22 cellular contexts compared by ENCODE assay signal in the genomic region with DNA sequence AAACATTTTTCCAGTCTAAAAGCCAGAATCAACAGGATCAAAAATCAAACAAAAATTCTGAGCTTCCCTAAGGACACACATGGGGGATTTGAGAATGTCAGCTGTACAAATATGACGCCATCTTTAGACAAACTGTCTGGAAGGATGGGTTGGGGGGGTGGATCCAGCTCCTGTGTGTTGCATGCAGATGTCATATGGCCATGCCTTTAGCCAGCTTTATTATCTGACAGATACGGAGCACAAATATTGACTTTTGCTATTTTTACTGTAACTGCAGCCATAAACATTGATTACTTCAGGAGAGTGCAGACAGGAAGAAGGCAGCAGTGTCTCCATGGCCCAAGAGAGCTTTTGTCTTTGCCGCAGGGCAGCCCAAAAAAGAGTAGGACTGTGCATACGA.
A peak's percentile ranks its signal among the peaks of the same experiment; 100 is the strongest.
DNase-seq lines count a peak whose midpoint lies in the region; TF ChIP-seq lines count a peak whose summit lies in the region.
"Had no signal": no experiment of that assay in that cellular context is flagged by ENCODE, and none has a peak within 500 bp of the region (broad histone marks: within the 10 kb centered on the region; RNA-seq: fewer than 3 reads in every experiment).

No MANE protein-coding gene starts in this region.

- no peaks in the 10 kb centered on the region for H3K36me3 Mint-ChIP-seq in mesothelial cell of epicardium
- H3K36me3 Mint-ChIP-seq: activated CD4-positive, alpha-beta memory T cell treated with anti-CD3 and anti-CD28 coated beads for 36 hours; activated naive CD4-positive, alpha-beta T cell treated with anti-CD3 and anti-CD28 coated beads, Interleukin-2, amount 50 U/mL, for 24 hours; CD4-positive, alpha-beta memory T cell had no signal

- peaks cover 4% of the 10 kb centered on the region for H3K9me3 Mint-ChIP-seq in mesothelial cell of epicardium
- H3K9me3 Mint-ChIP-seq: activated CD4-positive, alpha-beta memory T cell treated with anti-CD3 and anti-CD28 coated beads for 36 hours; activated naive CD4-positive, alpha-beta T cell treated with anti-CD3 and anti-CD28 coated beads, Interleukin-2, amount 50 U/mL, for 24 hours; activated T-helper 17 cell treated with anti-CD3 and anti-CD28 coated beads, Interleukin-2, amount 50 U/mL, for 72 hours had no signal

- DNase-seq in DMS53 (lab: John Stamatoyannopoulos, UW): peak; percentile 34
- DNase-seq in DMS53 treated with DMSO at 0.1 percent for 48 hours (lab: John Stamatoyannopoulos, UW; ENCODE audit: unreplicated experiment): no peak
- peak; percentile 96 for DNase-seq in NCI-H146 treated with DMSO at 0.1 percent for 48 hours (lab: John Stamatoyannopoulos, UW; ENCODE audit: unreplicated experiment)
- DNase-seq in mesothelial cell of epicardium (ENCODE audit: low spot score in 2 of 2, unreplicated experiment in 2 of 2): no peak
- DNase-seq in 8988T: no peak
- DNase-seq in DMS79 (lab: John Stamatoyannopoulos, UW): no peak
- no peak for DNase-seq in stimulated activated naive CD4-positive, alpha-beta T cell treated with Interleukin-2 at 50 U/mL for 16 hours (lab: John Stamatoyannopoulos, UW)
- DNase-seq: activated B cell treated with CpG ODN at 0.5 μM for 24 hours; activated CD4-positive, alpha-beta memory T cell treated with anti-CD3 and anti-CD28 coated beads for 36 hours; activated CD8-positive, alpha-beta memory T cell treated with anti-CD3 and anti-CD28 coated beads, Interleukin-2, amount 50 U/mL, for 48 hours; anterior cingulate cortex; CD4-positive, alpha-beta memory T cell; DND-41; dorsolateral prefrontal cortex; NCI-H1105 treated with DMSO at 0.1 percent for 48 hours; NCI-H2171 treated with DMSO at 0.1 percent for 48 hours; NCI-H524 treated with DMSO at 0.1 percent for 48 hours; SW 1271; upper lobe of left lung had no signal

- TF ChIP-seq CTCF in mesothelial cell of epicardium (IDR thresholded peaks at IDR 0.05; ENCODE audit: unreplicated experiment): no peak

- peaks cover 20% of the 10 kb centered on the region for H3K4me1 Mint-ChIP-seq in mesothelial cell of epicardium
- H3K4me1 Mint-ChIP-seq: activated B cell treated with CpG ODN at 0.5 μM for 24 hours; activated naive CD4-positive, alpha-beta T cell treated with anti-CD3 and anti-CD28 coated beads, Interleukin-2, amount 50 U/mL, for 24 hours; activated T-helper 17 cell treated with anti-CD3 and anti-CD28 coated beads, Interleukin-2, amount 50 U/mL, for 72 hours; CD4-positive, alpha-beta memory T cell had no signal

- no peak overlapping the region for H3K4me3 Mint-ChIP-seq in mesothelial cell of epicardium
- H3K4me3 Mint-ChIP-seq: activated B cell treated with CpG ODN at 0.5 μM for 24 hours; activated CD4-positive, alpha-beta memory T cell treated with anti-CD3 and anti-CD28 coated beads for 36 hours; activated naive CD4-positive, alpha-beta T cell treated with anti-CD3 and anti-CD28 coated beads, Interleukin-2, amount 50 U/mL, for 24 hours; activated T-helper 17 cell treated with anti-CD3 and anti-CD28 coated beads, Interleukin-2, amount 50 U/mL, for 72 hours; CD4-positive, alpha-beta memory T cell had no signal

- H3K27ac Mint-ChIP-seq in mesothelial cell of epicardium: peak overlapping the region; percentile 45
- H3K27ac Mint-ChIP-seq: activated B cell treated with CpG ODN at 0.5 μM for 24 hours; activated CD4-positive, alpha-beta memory T cell treated with anti-CD3 and anti-CD28 coated beads for 36 hours; activated naive CD4-positive, alpha-beta T cell treated with anti-CD3 and anti-CD28 coated beads, Interleukin-2, amount 50 U/mL, for 24 hours; activated T-helper 17 cell treated with anti-CD3 and anti-CD28 coated beads, Interleukin-2, amount 50 U/mL, for 72 hours; CD4-positive, alpha-beta memory T cell had no signal

- no peaks in the 10 kb centered on the region for H3K27me3 Mint-ChIP-seq in mesothelial cell of epicardium (ENCODE audit: low read depth)
- H3K27me3 Mint-ChIP-seq: activated B cell treated with CpG ODN at 0.5 μM for 24 hours had no signal

TF ChIP-seq in PFSK-1, 5 proteins besides CTCF, POLR2A, EP300 and RAD21:
- TF ChIP-seq SIN3A (IDR thresholded peaks at IDR 0.05; ENCODE audit: borderline replicate concordance, insufficient read depth, low read length) (peak; percentile 35; the same call in 1 of the 2 replicates), TAF1 (IDR thresholded peaks at IDR 0.05; ENCODE audit: borderline replicate concordance, insufficient read depth, low read length) (no peak), POLR2AphosphoS5 (IDR thresholded peaks at IDR 0.05; ENCODE audit: low read depth, low read length) (no peak)

Comparison
In these comparisons a context has a peak if more than half of its experiments do, and no peak if none do; other contexts are left out.
1. DNase-seq: peak in DMS53 (single experiment) and NCI-H146 treated with DMSO at 0.1 percent for 48 hours (single experiment); none in DMS53 treated with DMSO at 0.1 percent for 48 hours (single experiment), mesothelial cell of epicardium (0 of 2), 8988T (single experiment), DMS79 (single experiment) and stimulated activated naive CD4-positive, alpha-beta T cell treated with Interleukin-2 at 50 U/mL for 16 hours (single experiment).